Comparison of ENCODE assay signal across 8 cellular contexts in genomic region chr1:174769961-174770549, GRCh38.
A peak's percentile ranks its signal among the peaks of the same experiment; 100 is the strongest.
DNase-seq lines count a peak whose midpoint lies in the region; ATAC-seq and TF ChIP-seq lines count a peak whose summit lies in the region.

No MANE protein-coding gene starts in this region.

- peak in 1 of 2 donors; percentile 72 for ATAC-seq in upper lobe of left lung (ENCODE audit: low FRiP score in 2 of 2)
- ATAC-seq in GM18520 (IDR thresholded peaks at IDR 0.05; ENCODE audit: unreplicated experiment): no peak

- TF ChIP-seq POLR2A in upper lobe of left lung (IDR thresholded peaks at IDR 0.05): no peak

- H3K36me3 ChIP-seq in upper lobe of left lung: no peaks in the 10 kb centered on the region

- TF ChIP-seq CTCF in C4-2B (conservative IDR thresholded peaks at IDR 0.05): peak; percentile 89
- peak; percentile 80 for TF ChIP-seq CTCF in MCF 10A (IDR thresholded peaks at IDR 0.05; ENCODE audit: unreplicated experiment)
- TF ChIP-seq CTCF in upper lobe of left lung (IDR thresholded peaks at IDR 0.05): peak; percentile 50 to 79 (median 64)

- H3K27ac ChIP-seq in C4-2B (no peak overlapping the region), upper lobe of left lung (no peak overlapping the region)

- no peak overlapping the region for H3K27ac Mint-ChIP-seq in MCF 10A (ENCODE audit: low read depth, unreplicated experiment)

- no peak for TF ChIP-seq EP300 in upper lobe of left lung (IDR thresholded peaks at IDR 0.05)

- DNase-seq in H4 (ENCODE audit: low spot score): peak; percentile 47
- DNase-seq in NCI-H510A (lab: John Stamatoyannopoulos, UW): peak; percentile 10
- peak; percentile 78 for DNase-seq in MCF 10A (ENCODE audit: unreplicated experiment)
- DNase-seq in kidney tubule cell (ENCODE audit: low spot score): peak; percentile 58
- no peak for DNase-seq in upper lobe of left lung
- DNase-seq in activated CD4-positive, alpha-beta T cell treated with anti-CD3 and anti-CD28 coated beads, Interleukin-2, amount 50 U/mL, for 1 hour: no peak

- H3K9me3 ChIP-seq in upper lobe of left lung: no peaks in the 10 kb centered on the region

- H3K36me3 Mint-ChIP-seq in MCF 10A (ENCODE audit: insufficient read depth, unreplicated experiment): no peaks in the 10 kb centered on the region

- no peak overlapping the region for H3K4me3 ChIP-seq in upper lobe of left lung

- intact Hi-C loops in MCF 10A (cut with micrococcal nuclease): loop anchor here (1.0 kb wide), 3 partner anchors 213 to 355 kb away; no protein-coding TSS in a partner anchor

- no peaks in the 10 kb centered on the region for H3K27me3 Mint-ChIP-seq in MCF 10A (ENCODE audit: insufficient read depth, unreplicated experiment)

- no peaks in the 10 kb centered on the region for H3K27me3 ChIP-seq in upper lobe of left lung

- no peak overlapping the region for H3K4me3 Mint-ChIP-seq in MCF 10A (ENCODE audit: unreplicated experiment)

- CTCF ChIA-PET in MCF 10A (lab: Yijun Ruan, JAX): interaction anchor here (0.6 to 6.7 kb wide), 28 partner anchors 11 to 512 kb away, joined by 3 to 96 read pairs (median 4); partner anchors contain the start of gene CACYBP

- POLR2A ChIA-PET in MCF 10A (lab: Yijun Ruan, JAX): interaction anchor here (0.8 to 2.0 kb wide), 5 partner anchors 206 to 229 kb away, joined by 3 to 17 read pairs (median 4); partner anchors contain the start of gene CACYBP

- H3K4me1 Mint-ChIP-seq in MCF 10A (ENCODE audit: insufficient read depth, unreplicated experiment): no peaks in the 10 kb centered on the region

- H3K4me1 ChIP-seq in upper lobe of left lung: peaks cover 0 to 6% (median 2%) of the 10 kb centered on the region in 4 donors

- no TSS peak for BruUV-seq in MCF 10A (replicated peaks; lab: Mats Ljungman, UMichigan)

- no peaks in the 10 kb centered on the region for H3K9me3 Mint-ChIP-seq in MCF 10A (ENCODE audit: unreplicated experiment)

Comparison
In these comparisons a context has a peak if more than half of its experiments do, and no peak if none do; other contexts are left out.
1. DNase-seq: peak in H4 (single experiment), NCI-H510A (single experiment), MCF 10A (single experiment) and kidney tubule cell (single experiment); none in upper lobe of left lung (0 of 2) and activated CD4-positive, alpha-beta T cell treated with anti-CD3 and anti-CD28 coated beads, Interleukin-2, amount 50 U/mL, for 1 hour (single experiment).
2. Peak in every context shown above with its lines, with median percentiles within 50 percentile points of each other: CTCF ChIP-seq.